14 cellular contexts compared by ENCODE assay signal in genomic region chr5:33310471-33310870, GRCh38.
DNase-seq lines count a peak whose midpoint lies in the region; ATAC-seq, FAIRE-seq and TF ChIP-seq lines count a peak whose summit lies in the region.
"Had no signal": no experiment of that assay in that cellular context is flagged by ENCODE, and none has a peak within 500 bp of the region (broad histone marks: within the 10 kb centered on the region; RNA-seq: fewer than 3 reads in every experiment).

No MANE protein-coding gene starts in this region.

- no peak overlapping the region for H3K9ac ChIP-seq in keratinocyte (ENCODE audit: control insufficient read depth, extremely low read depth, insufficient read depth, low read length)

- no peaks in the 10 kb centered on the region for H3K79me2 ChIP-seq in keratinocyte (ENCODE audit: control insufficient read depth, insufficient read depth, low read length)

- no peak overlapping the region for H3K4me3 Mint-ChIP-seq in effector memory CD8-positive, alpha-beta T cell
- H3K4me3 Mint-ChIP-seq: memory B cell had no signal

- no peaks in the 10 kb centered on the region for H3K27me3 Mint-ChIP-seq in effector memory CD8-positive, alpha-beta T cell
- H3K27me3 Mint-ChIP-seq: memory B cell had no signal

- no peak overlapping the region for H3K27ac Mint-ChIP-seq in effector memory CD8-positive, alpha-beta T cell
- H3K27ac Mint-ChIP-seq: activated naive CD4-positive, alpha-beta T cell treated with anti-CD3 and anti-CD28 coated beads, Interleukin-2, amount 50 U/mL, for 72 hours; memory B cell had no signal

- H3K27ac ChIP-seq in AG04450 (ENCODE audit: low read depth, low read length) = no peak overlapping the region
- peak overlapping the region; percentile 63 for H3K27ac ChIP-seq in keratinocyte (ENCODE audit: control insufficient read depth, insufficient read depth, low read length)

- peak; percentile 66 for DNase-seq in AG04450 (ENCODE audit: low read depth, low spot score)
- DNase-seq in HTR-8/SVneo (ENCODE audit: insufficient read length, low spot score) = peak; percentile 33
- DNase-seq in bronchial epithelial cell (ENCODE audit: low read depth) = peak; percentile 96
- DNase-seq in keratinocyte (ENCODE audit: low read depth, low spot score) = peak; percentile 42
- no peak for DNase-seq in COLO829 (ENCODE audit: low spot score)
- DNase-seq in effector memory CD8-positive, alpha-beta T cell = no peak
- DNase-seq in cerebellar cortex (ENCODE audit: low spot score) = no peak
- DNase-seq: DMS153, erythroblast, NCI-H1105, substantia nigra had no signal

- no peaks in the 10 kb centered on the region for H3K36me3 ChIP-seq in bronchial epithelial cell (ENCODE audit: control insufficient read depth, insufficient read depth, low read length)
- H3K36me3 ChIP-seq in keratinocyte (ENCODE audit: control insufficient read depth in 2 of 2, extremely low read depth in 1 of 2, insufficient read depth in 2 of 2, low read length in 2 of 2) = no peaks in the 10 kb centered on the region

- FAIRE-seq in HTR-8/SVneo (lab: Jason Lieb, UNC) (peak; percentile 76), bronchial epithelial cell (lab: Jason Lieb, UNC) (no peak), keratinocyte (lab: Jason Lieb, UNC) (peak; percentile 87)

- no peaks in the 10 kb centered on the region for H4K20me1 ChIP-seq in keratinocyte (ENCODE audit: control insufficient read depth, extremely low read depth, insufficient read depth, low read length)

- H3K36me3 Mint-ChIP-seq in effector memory CD8-positive, alpha-beta T cell (ENCODE audit: insufficient read depth) = no peaks in the 10 kb centered on the region
- H3K36me3 Mint-ChIP-seq: memory B cell had no signal

- CTCF ChIA-PET in AG04450 (lab: Charles Lee) = interaction anchor here (1.0 to 2.9 kb wide), 4 partner anchors 11 to 603 kb away, joined by 3 to 44 read pairs (median 5); no protein-coding TSS in a partner anchor

- POLR2A ChIA-PET in AG04450 (lab: Yijun Ruan, JAX) = interaction anchor here (0.7 to 0.9 kb wide), 4 partner anchors 33 to 467 kb away, joined by 3 to 5 read pairs (median 3); no protein-coding TSS in a partner anchor

- H3K9me3 ChIP-seq in AG04450 (ENCODE audit: control insufficient read depth, insufficient read depth, low read length) = no peaks in the 10 kb centered on the region
- H3K9me3 ChIP-seq in keratinocyte (ENCODE audit: control insufficient read depth, low read depth, low read length) = no peaks in the 10 kb centered on the region

- no peak overlapping the region for H2AFZ ChIP-seq in keratinocyte (ENCODE audit: control insufficient read depth, low read length)

- no peaks in the 10 kb centered on the region for H3K9me3 Mint-ChIP-seq in effector memory CD8-positive, alpha-beta T cell

- TF ChIP-seq CTCF in AG04450 (IDR thresholded peaks at IDR 0.05; ENCODE audit: low read depth, low read length) = no peak
- TF ChIP-seq CTCF in bronchial epithelial cell (IDR thresholded peaks at IDR 0.05; ENCODE audit: insufficient read depth, low read length, severe bottlenecking) = no peak
- TF ChIP-seq CTCF in keratinocyte (optimal IDR thresholded peaks at IDR 0.05 in 1 of 3, IDR thresholded peaks at IDR 0.05 in 1 of 3, conservative IDR thresholded peaks at IDR 0.05 in 1 of 3; ENCODE audit: extremely low read depth in 1 of 3, insufficient read depth in 2 of 3, low read length in 3 of 3) = no peak

- H3K4me1 Mint-ChIP-seq in effector memory CD8-positive, alpha-beta T cell (ENCODE audit: low read depth in 2 of 2) = no peaks in the 10 kb centered on the region
- H3K4me1 Mint-ChIP-seq: memory B cell had no signal

- H3K4me1 ChIP-seq in keratinocyte (ENCODE audit: control insufficient read depth, extremely low read depth, insufficient read depth, low read length) = peaks cover 39% of the 10 kb centered on the region

- no peak for ATAC-seq in HG03378 (IDR thresholded peaks at IDR 0.05; ENCODE audit: unreplicated experiment)
- ATAC-seq in effector memory CD8-positive, alpha-beta T cell (replicated peaks) = no peak
- ATAC-seq: activated naive CD4-positive, alpha-beta T cell treated with anti-CD3 and anti-CD28 coated beads, Interleukin-2, amount 50 U/mL, for 72 hours had no signal

- H3K27me3 ChIP-seq in AG04450 (ENCODE audit: control insufficient read depth, insufficient read depth, low read length) (no peaks in the 10 kb centered on the region), bronchial epithelial cell (ENCODE audit: control insufficient read depth, insufficient read depth, low read length) (no peaks in the 10 kb centered on the region), keratinocyte (ENCODE audit: control insufficient read depth, extremely low read depth, insufficient read depth, low read length) (no peaks in the 10 kb centered on the region)

- H3K4me3 ChIP-seq in AG04450 (ENCODE audit: low read depth, low read length) (no peak overlapping the region), bronchial epithelial cell (ENCODE audit: low read depth, low read length) (no peak overlapping the region), keratinocyte (ENCODE audit: control insufficient read depth in 2 of 3, extremely low read depth in 1 of 3, insufficient read depth in 2 of 3, low read depth in 1 of 3, low read length in 3 of 3) (no peak overlapping the region)

- no peaks in the 10 kb centered on the region for H3K9me1 ChIP-seq in keratinocyte (ENCODE audit: control insufficient read depth, extremely low read depth, insufficient read depth, low read length)

- dilution Hi-C loops in keratinocyte (cut with MboI; ENCODE audit: extremely low pct_ligation_motif_present, low sequenced_read_pairs) = no loop called here

- H3K4me2 ChIP-seq in keratinocyte (ENCODE audit: control insufficient read depth, extremely low read depth, insufficient read depth, low read depth, low read length) = no peak overlapping the region

Comparison
In these comparisons a context has a peak if more than half of its experiments do, and no peak if none do; other contexts are left out.
1. DNase-seq: peak in AG04450 (single experiment), HTR-8/SVneo (single experiment), bronchial epithelial cell (single experiment) and keratinocyte (single experiment); none in COLO829 (single experiment), effector memory CD8-positive, alpha-beta T cell (0 of 3) and cerebellar cortex (single experiment).